In the genomic region with DNA sequence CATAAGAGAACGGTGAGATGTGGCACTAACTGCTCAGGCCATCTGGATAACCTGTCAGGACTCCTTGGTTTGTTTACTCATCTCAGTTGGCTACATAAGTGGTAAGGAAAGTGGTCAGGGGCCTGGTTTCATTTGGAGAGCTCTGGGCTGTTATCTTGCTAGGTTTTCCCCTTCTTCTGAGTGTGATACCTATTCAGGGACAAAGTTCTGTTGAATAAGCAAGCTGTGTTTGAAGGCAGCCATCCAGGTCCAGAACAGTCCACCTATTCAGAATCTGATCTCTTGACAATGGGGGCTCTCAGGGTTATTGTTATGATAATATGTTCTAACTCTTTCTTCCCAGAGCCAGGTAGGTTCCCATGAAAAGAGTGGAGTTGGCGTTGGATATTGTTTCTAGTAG, we compare ENCODE assay signal across 1 cellular context.
TF ChIP-seq lines count a peak whose summit lies in the region.

No MANE protein-coding gene starts in this region.

TF ChIP-seq in H1, 55 proteins besides CTCF, POLR2A, EP300 and RAD21:
- TF ChIP-seq NANOG (IDR thresholded peaks at IDR 0.05; ENCODE audit: insufficient read depth, low read depth, low read length, poor library complexity, severe bottlenecking) (peak; percentile 89), NRF1 (IDR thresholded peaks at IDR 0.05; ENCODE audit: low read depth, low read length) (no peak)
